Comparison of ENCODE assay signal across 1 cellular context in genomic region chr20:62350629-62351422, GRCh38.
TF ChIP-seq lines count a peak whose summit lies in the region.

No MANE protein-coding gene starts in this region.

TF ChIP-seq in GM12878, 131 proteins besides CTCF, POLR2A, EP300 and RAD21:
- TF ChIP-seq GATAD2B (conservative IDR thresholded peaks at IDR 0.05; ENCODE audit: low read depth): no peak
- TF ChIP-seq, protein P1, sequence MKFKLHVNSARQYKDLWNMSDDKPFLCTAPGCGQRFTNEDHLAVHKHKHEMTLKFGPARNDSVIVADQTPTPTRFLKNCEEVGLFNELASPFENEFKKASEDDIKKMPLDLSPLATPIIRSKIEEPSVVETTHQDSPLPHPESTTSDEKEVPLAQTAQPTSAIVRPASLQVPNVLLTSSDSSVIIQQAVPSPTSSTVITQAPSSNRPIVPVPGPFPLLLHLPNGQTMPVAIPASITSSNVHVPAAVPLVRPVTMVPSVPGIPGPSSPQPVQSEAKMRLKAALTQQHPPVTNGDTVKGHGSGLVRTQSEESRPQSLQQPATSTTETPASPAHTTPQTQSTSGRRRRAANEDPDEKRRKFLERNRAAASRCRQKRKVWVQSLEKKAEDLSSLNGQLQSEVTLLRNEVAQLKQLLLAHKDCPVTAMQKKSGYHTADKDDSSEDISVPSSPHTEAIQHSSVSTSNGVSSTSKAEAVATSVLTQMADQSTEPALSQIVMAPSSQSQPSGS (IDR thresholded peaks at IDR 0.05; ENCODE audit: low read length): no peak
- TF ChIP-seq ZNF207 (IDR thresholded peaks at IDR 0.05; ENCODE audit: borderline replicate concordance): no peak
- no peak for TF ChIP-seq NFYA (IDR thresholded peaks at IDR 0.05; ENCODE audit: borderline replicate concordance, low read depth, low read length)
- no peak for TF ChIP-seq SIN3A (IDR thresholded peaks at IDR 0.05; ENCODE audit: low read depth, low read length)
- TF ChIP-seq, protein P2, sequence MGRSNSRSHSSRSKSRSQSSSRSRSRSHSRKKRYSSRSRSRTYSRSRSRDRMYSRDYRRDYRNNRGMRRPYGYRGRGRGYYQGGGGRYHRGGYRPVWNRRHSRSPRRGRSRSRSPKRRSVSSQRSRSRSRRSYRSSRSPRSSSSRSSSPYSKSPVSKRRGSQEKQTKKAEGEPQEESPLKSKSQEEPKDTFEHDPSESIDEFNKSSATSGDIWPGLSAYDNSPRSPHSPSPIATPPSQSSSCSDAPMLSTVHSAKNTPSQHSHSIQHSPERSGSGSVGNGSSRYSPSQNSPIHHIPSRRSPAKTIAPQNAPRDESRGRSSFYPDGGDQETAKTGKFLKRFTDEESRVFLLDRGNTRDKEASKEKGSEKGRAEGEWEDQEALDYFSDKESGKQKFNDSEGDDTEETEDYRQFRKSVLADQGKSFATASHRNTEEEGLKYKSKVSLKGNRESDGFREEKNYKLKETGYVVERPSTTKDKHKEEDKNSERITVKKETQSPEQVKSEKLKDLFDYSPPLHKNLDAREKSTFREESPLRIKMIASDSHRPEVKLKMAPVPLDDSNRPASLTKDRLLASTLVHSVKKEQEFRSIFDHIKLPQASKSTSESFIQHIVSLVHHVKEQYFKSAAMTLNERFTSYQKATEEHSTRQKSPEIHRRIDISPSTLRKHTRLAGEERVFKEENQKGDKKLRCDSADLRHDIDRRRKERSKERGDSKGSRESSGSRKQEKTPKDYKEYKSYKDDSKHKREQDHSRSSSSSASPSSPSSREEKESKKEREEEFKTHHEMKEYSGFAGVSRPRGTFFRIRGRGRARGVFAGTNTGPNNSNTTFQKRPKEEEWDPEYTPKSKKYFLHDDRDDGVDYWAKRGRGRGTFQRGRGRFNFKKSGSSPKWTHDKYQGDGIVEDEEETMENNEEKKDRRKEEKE (IDR thresholded peaks at IDR 0.05): no peak
- no peak for TF ChIP-seq IKZF2 (IDR thresholded peaks at IDR 0.05)
- no peak for TF ChIP-seq ATF3 (IDR thresholded peaks at IDR 0.05; ENCODE audit: borderline replicate concordance, extremely low read depth, low read depth, low read length)
- TF ChIP-seq FOXM1 (IDR thresholded peaks at IDR 0.05; ENCODE audit: low read depth, low read length): no peak
- no peak for TF ChIP-seq MEF2A (IDR thresholded peaks at IDR 0.05; ENCODE audit: insufficient read depth, low read depth, low read length)
- no peak for TF ChIP-seq ZBTB33 (IDR thresholded peaks at IDR 0.05)
- no peak for TF ChIP-seq ESRRA (IDR thresholded peaks at IDR 0.05; ENCODE audit: low read length)
- no peak for TF ChIP-seq CREB1 (IDR thresholded peaks at IDR 0.05; ENCODE audit: low read depth)
- no peak for TF ChIP-seq SMARCA5 (IDR thresholded peaks at IDR 0.05)
- no peak for TF ChIP-seq EZH2 (IDR thresholded peaks at IDR 0.05; ENCODE audit: borderline replicate concordance, control insufficient read depth, low read depth, low read length)
- no peak for TF ChIP-seq SREBF2 (IDR thresholded peaks at IDR 0.05; ENCODE audit: low read length)
- no peak for TF ChIP-seq HCFC1 (IDR thresholded peaks at IDR 0.05; ENCODE audit: low read length)
- no peak for TF ChIP-seq ATF7 (IDR thresholded peaks at IDR 0.05; ENCODE audit: low read depth)
